ENCODE assay signal across 27 cellular contexts in the genomic region with DNA sequence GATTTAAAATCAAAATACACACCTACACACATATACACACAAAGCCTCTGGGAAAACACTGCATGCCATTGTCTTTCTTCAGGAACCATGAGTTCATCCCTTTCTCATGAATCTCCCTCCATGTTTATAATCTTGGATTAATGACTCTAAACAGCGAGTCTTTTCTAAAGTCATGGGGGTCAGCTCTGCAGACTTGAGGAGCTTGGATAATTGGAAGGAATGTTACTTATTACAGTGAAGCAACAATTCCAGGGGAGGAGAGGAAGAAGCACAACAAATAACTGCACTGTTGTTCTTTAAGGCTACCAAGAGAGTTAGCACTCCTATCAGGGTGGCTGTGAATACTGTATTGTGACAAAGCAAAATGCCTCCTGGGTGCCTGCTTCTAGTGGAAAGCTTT.
"Had no signal": no experiment of that assay in that cellular context is flagged by ENCODE, and none has a peak within 500 bp of the region (broad histone marks: within the 10 kb centered on the region; RNA-seq: fewer than 3 reads in every experiment).

No MANE protein-coding gene starts in this region.

- H3K36me3 ChIP-seq: esophagus squamous epithelium, gastrocnemius medialis, thyroid gland, upper lobe of left lung, vagina had no signal

- H3K27me3 Mint-ChIP-seq: activated CD4-positive, alpha-beta T cell treated with anti-CD3 and anti-CD28 coated beads for 36 hours; activated naive CD8-positive, alpha-beta T cell; naive thymus-derived CD4-positive, alpha-beta T cell; stimulated activated memory B cell treated with anti-CD40 and anti-IgM and Interleukin-4, amounts not matched to agents 10 μg/mL and 1 μg/mL and 100 μg/mL, for 72 hours; stimulated activated naive CD8-positive, alpha-beta T cell treated with anti-CD3 and anti-CD28 coated beads, Interleukin-15, amount 100 ng/mL, for 72 hours had no signal

- ATAC-seq: activated CD4-positive, alpha-beta T cell treated with anti-CD3 and anti-CD28 coated beads for 36 hours; activated T-cell treated with anti-CD3 and anti-CD28 coated beads, Interleukin-2, amount 50 U/mL, for 72 hours; gastrocnemius medialis; left ventricle myocardium superior; naive thymus-derived CD4-positive, alpha-beta T cell; sciatic nerve; stimulated activated memory B cell treated with anti-CD40 and anti-IgM and Interleukin-4, amounts not matched to agents 10 μg/mL and 1 μg/mL and 100 μg/mL, for 72 hours; stimulated activated naive CD8-positive, alpha-beta T cell treated with anti-CD3 and anti-CD28 coated beads, Interleukin-15, amount 100 ng/mL, for 72 hours had no signal

- DNase-seq: activated CD4-positive, alpha-beta T cell treated with anti-CD3 and anti-CD28 coated beads for 36 hours; activated CD4-positive, CD25-positive, alpha-beta regulatory T cell; activated naive CD4-positive, alpha-beta T cell; activated T-cell treated with anti-CD3 and anti-CD28 coated beads for 4 hours; activated T-cell treated with anti-CD3 and anti-CD28 coated beads, Interleukin-2, amount 50 U/mL, for 72 hours; anterior cingulate cortex; dermis blood vessel endothelial cell; effector CD8-positive, alpha-beta T cell; esophagus squamous epithelium; gastrocnemius medialis; glutamatergic neuron; islet precursor cell; left ventricle myocardium superior; midbrain; naive thymus-derived CD4-positive, alpha-beta T cell; stimulated activated CD4-positive, alpha-beta T cell treated with anti-CD3 and anti-CD28 coated beads, Interleukin-4, amount 100 ng/mL, for 4 hours; stimulated activated CD8-positive, alpha-beta memory T cell treated with anti-CD3 and anti-CD28 coated beads, Interleukin-4, amount 100 ng/mL, for 48 hours; stimulated activated naive CD8-positive, alpha-beta T cell treated with anti-CD3 and anti-CD28 coated beads, Interleukin-15, amount 100 ng/mL, for 72 hours; T-helper 2 cell; thyroid gland; upper lobe of left lung had no signal

- H3K27ac ChIP-seq: epithelial cell of prostate, esophagus squamous epithelium, gastrocnemius medialis, skin epidermis, thyroid gland, upper lobe of left lung, vagina had no signal

- H3K27ac Mint-ChIP-seq: activated CD4-positive, alpha-beta T cell treated with anti-CD3 and anti-CD28 coated beads for 36 hours; activated naive CD8-positive, alpha-beta T cell; activated T-cell treated with anti-CD3 and anti-CD28 coated beads, Interleukin-2, amount 50 U/mL, for 72 hours; naive thymus-derived CD4-positive, alpha-beta T cell; stimulated activated memory B cell treated with anti-CD40 and anti-IgM and Interleukin-4, amounts not matched to agents 10 μg/mL and 1 μg/mL and 100 μg/mL, for 72 hours; stimulated activated naive CD8-positive, alpha-beta T cell treated with anti-CD3 and anti-CD28 coated beads, Interleukin-15, amount 100 ng/mL, for 72 hours had no signal

- H3K27me3 ChIP-seq: esophagus squamous epithelium, gastrocnemius medialis, thyroid gland, upper lobe of left lung, vagina had no signal

- H3K36me3 Mint-ChIP-seq: activated naive CD8-positive, alpha-beta T cell; naive thymus-derived CD4-positive, alpha-beta T cell; stimulated activated memory B cell treated with anti-CD40 and anti-IgM and Interleukin-4, amounts not matched to agents 10 μg/mL and 1 μg/mL and 100 μg/mL, for 72 hours had no signal

- H3K4me1 Mint-ChIP-seq: activated CD4-positive, alpha-beta T cell treated with anti-CD3 and anti-CD28 coated beads for 36 hours; naive thymus-derived CD4-positive, alpha-beta T cell; stimulated activated memory B cell treated with anti-CD40 and anti-IgM and Interleukin-4, amounts not matched to agents 10 μg/mL and 1 μg/mL and 100 μg/mL, for 72 hours; stimulated activated naive CD8-positive, alpha-beta T cell treated with anti-CD3 and anti-CD28 coated beads, Interleukin-15, amount 100 ng/mL, for 72 hours had no signal

- H3K4me3 ChIP-seq: esophagus squamous epithelium, gastrocnemius medialis, skin epidermis, thyroid gland, upper lobe of left lung, vagina had no signal

- H3K4me1 ChIP-seq: gastrocnemius medialis, thyroid gland, upper lobe of left lung, vagina had no signal

- H3K9me3 ChIP-seq: esophagus squamous epithelium, gastrocnemius medialis, thyroid gland, upper lobe of left lung, vagina had no signal

- H3K4me3 Mint-ChIP-seq: activated CD4-positive, alpha-beta T cell treated with anti-CD3 and anti-CD28 coated beads for 36 hours; activated naive CD8-positive, alpha-beta T cell; activated T-cell treated with anti-CD3 and anti-CD28 coated beads, Interleukin-2, amount 50 U/mL, for 72 hours; naive thymus-derived CD4-positive, alpha-beta T cell; stimulated activated memory B cell treated with anti-CD40 and anti-IgM and Interleukin-4, amounts not matched to agents 10 μg/mL and 1 μg/mL and 100 μg/mL, for 72 hours; stimulated activated naive CD8-positive, alpha-beta T cell treated with anti-CD3 and anti-CD28 coated beads, Interleukin-15, amount 100 ng/mL, for 72 hours had no signal
